In genomic region chr13:111079375-111079774, GRCh38 we compare ENCODE assay signal across 3 cellular contexts.
"Had no signal": no experiment of that assay in that cellular context is flagged by ENCODE, and none has a peak within 500 bp of the region (broad histone marks: within the 10 kb centered on the region; RNA-seq: fewer than 3 reads in every experiment).

No MANE protein-coding gene starts in this region.

- H3K4me3 ChIP-seq: GM12878 had no signal

- DNase-seq: GDM1, GF-D8 had no signal

- ATAC-seq: GM12878 had no signal
